Comparison of ENCODE assay signal across 31 cellular contexts in the genomic region with DNA sequence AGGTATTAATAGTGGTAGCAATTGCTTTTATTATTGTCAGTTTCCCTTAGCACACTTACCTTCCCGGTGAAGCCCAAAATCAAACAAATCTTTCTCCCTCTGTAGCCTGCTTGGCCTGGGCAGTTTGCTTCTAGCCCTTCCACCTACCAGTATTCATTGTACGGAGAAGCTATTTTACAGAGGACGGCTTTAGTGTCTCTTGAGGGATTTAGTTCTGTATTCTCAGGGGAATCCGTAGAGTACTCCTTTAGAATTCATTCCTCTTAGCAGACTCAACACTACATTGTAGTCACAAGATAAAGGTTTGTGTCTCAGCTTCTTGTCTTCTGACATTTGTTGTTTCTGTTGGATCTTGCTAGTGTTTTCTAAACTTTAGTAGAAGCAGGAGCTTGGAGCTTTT. TPM values are rescaled to one million over a fixed set of nuclear protein-coding genes. Genes with fewer than 3 reads are reported as not detected.
A peak's percentile ranks its signal among the peaks of the same experiment; 100 is the strongest.
DNase-seq lines count a peak whose midpoint lies in the region; ATAC-seq and TF ChIP-seq lines count a peak whose summit lies in the region.
"Had no signal": no experiment of that assay in that cellular context is flagged by ENCODE, and none has a peak within 500 bp of the region (broad histone marks: within the 10 kb centered on the region; RNA-seq: fewer than 3 reads in every experiment).

No MANE protein-coding gene starts in this region.

- BruUV-seq in A673 (replicated peaks; lab: Mats Ljungman, UMichigan) = no TSS peak

- intact Hi-C loops in A673 (cut with micrococcal nuclease; ENCODE audit: unreplicated experiment) (no loop called here), psoas muscle (cut with DNase I) (no loop called here)

- DNase-seq in A673 (ENCODE audit: low spot score) (peak; percentile 43), psoas muscle (no peak), NCI-H187 treated with DMSO at 0.1 percent for 48 hours (lab: John Stamatoyannopoulos, UW) (no peak), NCI-H446 treated with DMSO at 0.1 percent for 48 hours (lab: John Stamatoyannopoulos, UW) (no peak)
- DNase-seq: activated B cell treated with CpG ODN at 0.5 μM for 24 hours; activated CD4-positive, alpha-beta T cell treated with anti-CD3 and anti-CD28 coated beads, Interleukin-2, amount 50 U/mL, for 1 hour; activated naive CD4-positive, alpha-beta T cell; activated T-cell treated with anti-CD3 and anti-CD28 coated beads, Interleukin-2, amount 50 U/mL, for 48 hours; adrenal gland; BE2C; body of pancreas; CD8-positive, alpha-beta memory T cell; DMS53; foreskin melanocyte; H7; IMR-90; kidney glomerular epithelial cell; lower lobe of right lung; natural killer cell; NCI-H1436 treated with DMSO at 0.1 percent for 48 hours; NCI-H446; NCI-H774; occipital lobe; RPMI8226; stimulated activated naive CD4-positive, alpha-beta T cell treated with Interleukin-2 at 50 U/mL for 16 hours had no signal

- H3K36me3 ChIP-seq in A673 (ENCODE audit: insufficient read depth, low read length, poor library complexity, severe bottlenecking) (peaks cover 82% of the 10 kb centered on the region), HEK293 (ENCODE audit: control insufficient read depth in 2 of 2, insufficient read depth in 1 of 2, low read length in 2 of 2) (peaks cover 82 to 100% of the 10 kb centered on the region in 2 experiments), psoas muscle (ENCODE audit: insufficient read depth in 1 of 2, low read depth in 1 of 2) (peaks cover 14 to 90% of the 10 kb centered on the region in 2 donors)

- H3K27me3 ChIP-seq in A673 (replicated peaks; ENCODE audit: insufficient read depth, low read depth, low read length, poor library complexity) (no peaks in the 10 kb centered on the region), psoas muscle (ENCODE audit: insufficient read depth in 3 of 3, low read length in 2 of 3) (no peaks in the 10 kb centered on the region)
- H3K27me3 ChIP-seq: adrenal gland, BE2C, body of pancreas, SJCRH30, suprapubic skin had no signal

- POLR2A ChIA-PET in A673 (lab: Charles Lee; ENCODE audit: low non-redundant PET) = no interaction called here
- POLR2A ChIA-PET in HEK293 (lab: Yijun Ruan, JAX) = interaction anchor here (0.6 to 1.0 kb wide), 2 partner anchors 14 to 60 kb away, joined by 3 to 8 read pairs; no protein-coding TSS in a partner anchor

- H3K4me3 ChIP-seq in A673 (ENCODE audit: low read depth, low read length, poor library complexity, severe bottlenecking) = no peak overlapping the region
- H3K4me3 ChIP-seq in HEK293 (ENCODE audit: low read depth, low read length) = no peak overlapping the region
- no peak overlapping the region for H3K4me3 ChIP-seq in psoas muscle
- H3K4me3 ChIP-seq: adrenal gland, body of pancreas, lower lobe of right lung, SJCRH30, skin epidermis, suprapubic skin had no signal

- TF ChIP-seq CTCF in A673 (conservative IDR thresholded peaks at IDR 0.05; ENCODE audit: low read depth, low read length) (no peak), HEK293 (tag by site-specific recombination; IDR thresholded peaks at IDR 0.05) (no peak), brain (conservative IDR thresholded peaks at IDR 0.05) (no peak), psoas muscle (IDR thresholded peaks at IDR 0.05) (no peak)

- peaks cover 5% of the 10 kb centered on the region for H3K27me3 Mint-ChIP-seq in brain
- H3K27me3 Mint-ChIP-seq: activated B cell treated with CpG ODN at 0.5 μM for 24 hours; CD8-positive, alpha-beta memory T cell had no signal

- H3K4me1 ChIP-seq in A673 (ENCODE audit: insufficient read depth, low read length, poor library complexity, severe bottlenecking) (no peaks in the 10 kb centered on the region), HEK293 (ENCODE audit: control insufficient read depth, insufficient read depth, low read length) (no peaks in the 10 kb centered on the region), psoas muscle (peaks cover 47% of the 10 kb centered on the region)
- H3K4me1 ChIP-seq: BE2C, suprapubic skin had no signal

- ATAC-seq in psoas muscle (no peak), GM18909 (IDR thresholded peaks at IDR 0.05; ENCODE audit: poor library complexity, unreplicated experiment) (no peak)
- ATAC-seq: body of pancreas, lower lobe of right lung, natural killer cell had no signal

- CTCF ChIA-PET in A673 (lab: Charles Lee) (no interaction called here), HEK293 (lab: Yijun Ruan, JAX) (interaction anchor here (1.3 to 2.6 kb wide), 3 partner anchors 9 to 26 kb away, joined by 3 to 11 read pairs (median 4); no protein-coding TSS in a partner anchor)

- H3K27ac Mint-ChIP-seq in brain = peak overlapping the region in 3 of 5 experiments; percentile 56 to 78 (median 65)
- H3K27ac Mint-ChIP-seq: activated B cell treated with CpG ODN at 0.5 μM for 24 hours; CD8-positive, alpha-beta memory T cell had no signal

- H3K27ac ChIP-seq in A673 (ENCODE audit: low read depth, low read length, poor library complexity, severe bottlenecking) (peak overlapping the region; percentile 14), HEK293 (ENCODE audit: extremely low read depth, low read depth, low read length) (peak overlapping the region; percentile 33; the same call in 1 of the 2 replicates), psoas muscle (peak overlapping the region; percentile 72)
- H3K27ac ChIP-seq: adrenal gland, body of pancreas, lower lobe of right lung, SJCRH30, skin epidermis, suprapubic skin had no signal

- no peaks in the 10 kb centered on the region for H3K9me3 Mint-ChIP-seq in brain
- H3K9me3 Mint-ChIP-seq: activated B cell treated with CpG ODN at 0.5 μM for 24 hours; CD8-positive, alpha-beta memory T cell; natural killer cell had no signal

- WGBS in psoas muscle, 3 donors = 47 to 58% (median 49%) methylated on average over 4 of the region's 4 CpGs

- peaks cover 77% of the 10 kb centered on the region for H3K36me3 Mint-ChIP-seq in brain

- H3K9me3 ChIP-seq in A673 (ENCODE audit: low read depth, low read length, poor library complexity, severe bottlenecking) = no peaks in the 10 kb centered on the region
- H3K9me3 ChIP-seq in HEK293 (ENCODE audit: control insufficient read depth, insufficient read depth, low read depth, low read length) = no peaks in the 10 kb centered on the region
- no peaks in the 10 kb centered on the region for H3K9me3 ChIP-seq in psoas muscle
- H3K9me3 ChIP-seq: adrenal gland, BE2C, body of pancreas, lower lobe of right lung, SJCRH30, suprapubic skin had no signal

- H3K4me3 Mint-ChIP-seq in brain = no peak overlapping the region
- H3K4me3 Mint-ChIP-seq: activated B cell treated with CpG ODN at 0.5 μM for 24 hours; CD8-positive, alpha-beta memory T cell; natural killer cell had no signal

- H3K4me1 Mint-ChIP-seq in brain = peaks cover 21% of the 10 kb centered on the region
- H3K4me1 Mint-ChIP-seq: activated B cell treated with CpG ODN at 0.5 μM for 24 hours had no signal

TF ChIP-seq in HEK293, 187 proteins besides CTCF, POLR2A, EP300 and RAD21 (continues in another document):
- TF ChIP-seq HOXC10 (CRISPR knock-in tag; IDR thresholded peaks at IDR 0.05) = no peak
- TF ChIP-seq, protein P1, sequence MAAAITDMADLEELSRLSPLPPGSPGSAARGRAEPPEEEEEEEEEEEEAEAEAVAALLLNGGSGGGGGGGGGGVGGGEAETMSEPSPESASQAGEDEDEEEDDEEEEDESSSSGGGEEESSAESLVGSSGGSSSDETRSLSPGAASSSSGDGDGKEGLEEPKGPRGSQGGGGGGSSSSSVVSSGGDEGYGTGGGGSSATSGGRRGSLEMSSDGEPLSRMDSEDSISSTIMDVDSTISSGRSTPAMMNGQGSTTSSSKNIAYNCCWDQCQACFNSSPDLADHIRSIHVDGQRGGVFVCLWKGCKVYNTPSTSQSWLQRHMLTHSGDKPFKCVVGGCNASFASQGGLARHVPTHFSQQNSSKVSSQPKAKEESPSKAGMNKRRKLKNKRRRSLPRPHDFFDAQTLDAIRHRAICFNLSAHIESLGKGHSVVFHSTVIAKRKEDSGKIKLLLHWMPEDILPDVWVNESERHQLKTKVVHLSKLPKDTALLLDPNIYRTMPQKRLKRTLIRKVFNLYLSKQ (tag by site-specific recombination; IDR thresholded peaks at IDR 0.05; ENCODE audit: borderline replicate concordance) = no peak

RNA-seq across cellular contexts. Expression of a gene that starts 24.1 kb away (rescaled TPM):
- total RNA-seq in A673 (2021) = 3.4 and 4.7 TPM in 2 replicates
- polyA plus RNA-seq in brain (ENCODE audit: insufficient read depth, low read depth, low replicate concordance) = 1.8 TPM
- total RNA-seq in psoas muscle = 10 to 100 TPM in 1 of 4 donors, 1 to 10 TPM in 3; 2.9 to 21.4 (median 5.6) TPM
- polyA plus RNA-seq in psoas muscle = 1 to 10 TPM; 2.6 to 2.9 (median 2.7) TPM
- polyA plus RNA-seq: CD8-positive, alpha-beta memory T cell had no signal

RNA-seq across cellular contexts. Expression of a gene that starts 29.3 kb away (rescaled TPM):
- 206 and 222 TPM in 2 replicates for total RNA-seq in A673 (2021)
- polyA plus RNA-seq in brain (ENCODE audit: insufficient read depth, low read depth, low replicate concordance) = 61.1 TPM
- total RNA-seq in psoas muscle = 100 to 1,000 TPM in 2 of 4 donors, 10 to 100 TPM in 2; 78.1 to 126 (median 106) TPM
- polyA plus RNA-seq in psoas muscle = 10 to 100 TPM; 65.5 to 88.5 (median 70.6) TPM

RNA-seq across cellular contexts. Expression of a gene that starts 53.2 kb away (rescaled TPM):
- 27.1 and 33.8 TPM in 2 replicates for total RNA-seq in A673 (2021)
- 20.0 TPM for polyA plus RNA-seq in brain (ENCODE audit: insufficient read depth, low read depth, low replicate concordance)
- 10 to 100 TPM; 12.3 to 21.3 (median 18.6) TPM for total RNA-seq in psoas muscle
- polyA plus RNA-seq in psoas muscle = 10 to 100 TPM; 13.9 to 30.2 (median 21.9) TPM

Comparison
In these comparisons a context has a peak if more than half of its experiments do, and no peak if none do; other contexts are left out.
1. H3K27ac ChIP-seq: peak in every context shown above with its lines; median percentile 72 in psoas muscle; 33 in HEK293; 14 in A673.